Comparison of ENCODE assay signal across 7 cellular contexts in the genomic region with DNA sequence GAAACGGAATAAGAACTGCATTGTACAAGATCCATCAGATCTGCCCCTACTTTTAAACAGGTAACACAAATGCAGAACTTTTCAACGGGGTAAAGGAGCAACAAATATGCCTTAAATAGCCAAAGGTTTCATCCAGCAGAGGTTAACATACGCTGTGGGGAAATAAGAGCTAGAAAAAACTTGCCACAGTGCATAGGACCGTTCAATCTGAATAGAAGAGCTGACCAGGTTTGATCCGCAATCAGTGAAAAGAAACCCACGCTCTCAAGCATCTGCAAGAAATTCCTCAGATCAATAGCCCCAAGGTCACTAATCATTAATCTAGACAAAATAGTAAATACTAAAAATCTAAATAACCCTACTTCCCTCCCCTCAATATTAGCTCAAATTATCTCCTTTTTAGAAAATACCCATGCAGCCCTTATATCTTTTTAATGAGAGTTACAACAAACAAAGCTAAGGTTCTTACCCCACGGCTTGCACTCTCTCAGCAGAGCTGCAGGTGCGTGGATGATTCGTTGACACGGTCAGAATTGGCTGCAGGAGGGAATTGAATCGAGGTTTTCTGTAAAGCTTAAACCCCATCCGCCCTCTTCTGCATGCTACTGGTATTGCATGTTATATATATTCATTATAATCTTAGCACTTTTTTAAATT.
DNase-seq lines count a peak whose midpoint lies in the region; ATAC-seq and TF ChIP-seq lines count a peak whose summit lies in the region.

A gene with protein sequence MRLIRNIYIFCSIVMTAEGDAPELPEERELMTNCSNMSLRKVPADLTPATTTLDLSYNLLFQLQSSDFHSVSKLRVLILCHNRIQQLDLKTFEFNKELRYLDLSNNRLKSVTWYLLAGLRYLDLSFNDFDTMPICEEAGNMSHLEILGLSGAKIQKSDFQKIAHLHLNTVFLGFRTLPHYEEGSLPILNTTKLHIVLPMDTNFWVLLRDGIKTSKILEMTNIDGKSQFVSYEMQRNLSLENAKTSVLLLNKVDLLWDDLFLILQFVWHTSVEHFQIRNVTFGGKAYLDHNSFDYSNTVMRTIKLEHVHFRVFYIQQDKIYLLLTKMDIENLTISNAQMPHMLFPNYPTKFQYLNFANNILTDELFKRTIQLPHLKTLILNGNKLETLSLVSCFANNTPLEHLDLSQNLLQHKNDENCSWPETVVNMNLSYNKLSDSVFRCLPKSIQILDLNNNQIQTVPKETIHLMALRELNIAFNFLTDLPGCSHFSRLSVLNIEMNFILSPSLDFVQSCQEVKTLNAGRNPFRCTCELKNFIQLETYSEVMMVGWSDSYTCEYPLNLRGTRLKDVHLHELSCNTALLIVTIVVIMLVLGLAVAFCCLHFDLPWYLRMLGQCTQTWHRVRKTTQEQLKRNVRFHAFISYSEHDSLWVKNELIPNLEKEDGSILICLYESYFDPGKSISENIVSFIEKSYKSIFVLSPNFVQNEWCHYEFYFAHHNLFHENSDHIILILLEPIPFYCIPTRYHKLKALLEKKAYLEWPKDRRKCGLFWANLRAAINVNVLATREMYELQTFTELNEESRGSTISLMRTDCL (minus strand): TSS at position 539 of the 657 bp plus-strand sequence. CDS start 7,400 bp downstream, outside the sequence.

- DNase-seq in NOMO-1 treated with dmso at 0.1 percent for 144 hours (lab: John Stamatoyannopoulos, UW; ENCODE audit: unreplicated experiment) (peak; percentile 27), astrocyte of the spinal cord (ENCODE audit: low read depth, low spot score) (peak; percentile 48), iPS-NIHi7 (ENCODE audit: extremely low spot score) (peak; percentile 63)

- ATAC-seq in GM21360 (IDR thresholded peaks at IDR 0.05; ENCODE audit: unreplicated experiment) (peak; percentile 58), HG03565 (IDR thresholded peaks at IDR 0.05; ENCODE audit: unreplicated experiment) (peak; percentile 57)
- peak; percentile 86 for ATAC-seq in stimulated activated memory B cell treated with anti-CD40 and anti-IgM and Interleukin-4, amounts not matched to agents 10 μg/mL and 1 μg/mL and 100 μg/mL, for 72 hours

- H3K9me3 Mint-ChIP-seq in stimulated activated memory B cell treated with anti-CD40 and anti-IgM and Interleukin-4, amounts not matched to agents 10 μg/mL and 1 μg/mL and 100 μg/mL, for 72 hours: peaks cover 6% of the 10 kb centered on the region

- H3K27me3 Mint-ChIP-seq in stimulated activated memory B cell treated with anti-CD40 and anti-IgM and Interleukin-4, amounts not matched to agents 10 μg/mL and 1 μg/mL and 100 μg/mL, for 72 hours: no peaks in the 10 kb centered on the region

- H3K4me1 Mint-ChIP-seq in stimulated activated memory B cell treated with anti-CD40 and anti-IgM and Interleukin-4, amounts not matched to agents 10 μg/mL and 1 μg/mL and 100 μg/mL, for 72 hours: peaks cover 49% of the 10 kb centered on the region

- peak; percentile 62 for TF ChIP-seq CTCF in astrocyte of the spinal cord (IDR thresholded peaks at IDR 0.05; ENCODE audit: low read depth, low read length)

- in situ Hi-C loops in astrocyte of the spinal cord (cut with HindIII; ENCODE audit: low sequenced_read_pairs): no loop called here

- H3K4me3 ChIP-seq in GM08714 (ENCODE audit: low read length): peak within 1 kb of the TSS; percentile 98
- H3K4me3 ChIP-seq in astrocyte of the spinal cord (ENCODE audit: low read depth, low read length): no peak within 1 kb of the TSS

- H3K4me3 Mint-ChIP-seq in stimulated activated memory B cell treated with anti-CD40 and anti-IgM and Interleukin-4, amounts not matched to agents 10 μg/mL and 1 μg/mL and 100 μg/mL, for 72 hours: peak within 1 kb of the TSS; percentile 86

- H3K36me3 Mint-ChIP-seq in stimulated activated memory B cell treated with anti-CD40 and anti-IgM and Interleukin-4, amounts not matched to agents 10 μg/mL and 1 μg/mL and 100 μg/mL, for 72 hours: peaks cover 31% of the 10 kb centered on the region

- H3K27ac Mint-ChIP-seq in stimulated activated memory B cell treated with anti-CD40 and anti-IgM and Interleukin-4, amounts not matched to agents 10 μg/mL and 1 μg/mL and 100 μg/mL, for 72 hours: peak within 1 kb of the TSS; percentile 98
